Comparison of ENCODE assay signal across 33 cellular contexts in genomic region chr3:44070841-44071240, GRCh38.
"Had no signal": no experiment of that assay in that cellular context is flagged by ENCODE, and none has a peak within 500 bp of the region (broad histone marks: within the 10 kb centered on the region; RNA-seq: fewer than 3 reads in every experiment).

No MANE protein-coding gene starts in this region.

- H3K4me1 Mint-ChIP-seq: activated B cell treated with CpG ODN at 0.5 μM for 24 hours; activated CD4-positive, alpha-beta T cell treated with anti-CD3 and anti-CD28 coated beads, Interleukin-2, amount 10 ng/mL, durations not matched to agents 24 days and 14 days; activated naive CD8-positive, alpha-beta T cell treated with anti-CD3 and anti-CD28 coated beads for 36 hours; activated T-helper 17 cell treated with anti-CD3 and anti-CD28 coated beads, Interleukin-2, amount 50 U/mL, for 72 hours had no signal

- ATAC-seq: activated CD8-positive, alpha-beta T cell treated with anti-CD3 and anti-CD28 coated beads for 36 hours; activated naive CD4-positive, alpha-beta T cell treated with anti-CD3 and anti-CD28 coated beads, Interleukin-2, amount 50 U/mL, for 72 hours; activated T-cell treated with anti-CD3 and anti-CD28 coated beads, Interleukin-2, amount 50 U/mL, for 4 hours; activated T-cell treated with anti-CD3 and anti-CD28 coated beads, Interleukin-2, amount 50 U/mL, for 72 hours; activated T-helper 17 cell treated with anti-CD3 and anti-CD28 coated beads, Interleukin-2, amount 50 U/mL, for 72 hours had no signal

- DNase-seq: activated B cell treated with CpG ODN at 0.5 μM for 24 hours; activated CD4-positive, alpha-beta memory T cell treated with anti-CD3 and anti-CD28 coated beads for 36 hours; activated CD4-positive, alpha-beta T cell treated with anti-CD3 and anti-CD28 coated beads for 4 hours; activated CD4-positive, alpha-beta T cell treated with anti-CD3 and anti-CD28 coated beads, Interleukin-2, amount 10 ng/mL, durations not matched to agents 24 days and 14 days; activated CD4-positive, alpha-beta T cell treated with anti-CD3 and anti-CD28 coated beads, Interleukin-2, amount 50 U/mL, for 1 hour; activated CD4-positive, alpha-beta T cell treated with anti-CD3 and anti-CD28 coated beads, Interleukin-2, amount 50 U/mL, for 4 hours; activated CD4-positive, CD25-positive, alpha-beta regulatory T cell treated with anti-CD3 and anti-CD28 coated beads, Interleukin-2, amount 50 U/mL, for 72 hours; activated CD8-positive, alpha-beta memory T cell treated with anti-CD3 and anti-CD28 coated beads, Interleukin-2, amount 50 U/mL, for 4 hours; activated CD8-positive, alpha-beta T cell treated with anti-CD3 and anti-CD28 coated beads for 36 hours; activated effector memory CD4-positive, alpha-beta T cell treated with anti-CD3 and anti-CD28 coated beads, Interleukin-2, amount 50 U/mL, for 16 hours; activated gamma-delta T cell treated with Interleukin-2 at 50 U/mL for 16 hours; activated naive CD4-positive, alpha-beta T cell; activated naive CD4-positive, alpha-beta T cell treated with anti-CD3 and anti-CD28 coated beads for 36 hours; activated naive CD4-positive, alpha-beta T cell treated with anti-CD3 and anti-CD28 coated beads, Interleukin-2, amount 50 U/mL, for 16 hours; activated naive CD8-positive, alpha-beta T cell treated with anti-CD3 and anti-CD28 coated beads for 36 hours; activated T-cell treated with anti-CD3 and anti-CD28 coated beads for 4 hours; activated T-cell treated with anti-CD3 and anti-CD28 coated beads, Interleukin-2, amount 50 U/mL, for 1 hour; activated T-cell treated with anti-CD3 and anti-CD28 coated beads, Interleukin-2, amount 50 U/mL, for 4 hours; activated T-cell treated with anti-CD3 and anti-CD28 coated beads, Interleukin-2, amount 50 U/mL, for 72 hours; adrenal gland; amniotic stem cell; anterior cingulate cortex; central memory CD4-positive, alpha-beta T cell; SW 1271; T-helper 1 cell; T-helper 2 cell; T-helper 9 cell had no signal

- H3K9me3 Mint-ChIP-seq: activated B cell treated with CpG ODN at 0.5 μM for 24 hours; activated CD4-positive, alpha-beta memory T cell treated with anti-CD3 and anti-CD28 coated beads for 36 hours; activated CD4-positive, alpha-beta T cell treated with anti-CD3 and anti-CD28 coated beads, Interleukin-2, amount 10 ng/mL, durations not matched to agents 24 days and 14 days; activated CD8-positive, alpha-beta T cell treated with anti-CD3 and anti-CD28 coated beads for 36 hours; activated naive CD4-positive, alpha-beta T cell treated with anti-CD3 and anti-CD28 coated beads for 36 hours; activated naive CD4-positive, alpha-beta T cell treated with anti-CD3 and anti-CD28 coated beads, Interleukin-2, amount 50 U/mL, for 72 hours; activated naive CD8-positive, alpha-beta T cell treated with anti-CD3 and anti-CD28 coated beads for 36 hours; activated T-cell treated with anti-CD3 and anti-CD28 coated beads, Interleukin-2, amount 50 U/mL, for 4 hours; activated T-cell treated with anti-CD3 and anti-CD28 coated beads, Interleukin-2, amount 50 U/mL, for 72 hours; activated T-helper 1 cell treated with anti-CD3 and anti-CD28 coated beads, Interleukin-12 subunit alpha, Interleukin-12 subunit beta, Interleukin-2, Interleukin-4 antibody, amounts not matched to agents 30 ng/mL and 10 ng/mL and 1 ng/mL, durations not matched to agents 14 hours and 24 hours and 36 hours; activated T-helper 17 cell treated with anti-CD3 and anti-CD28 coated beads, Interleukin-2, amount 50 U/mL, for 72 hours; brain; T-helper 1 cell treated with Interleukin-12 subunit alpha and Interleukin-12 subunit beta and Interleukin-4 antibody, amounts not matched to agents 30 μg/mL and 1 μg/mL, for 36 hours; T-helper 2 cell treated with Interferon-gamma antibody and Interleukin-4, amounts not matched to agents 5 μg/mL and 100 μg/mL, for 36 hours had no signal

- H3K27ac Mint-ChIP-seq: activated B cell treated with CpG ODN at 0.5 μM for 24 hours; activated CD4-positive, alpha-beta memory T cell treated with anti-CD3 and anti-CD28 coated beads for 36 hours; activated CD4-positive, alpha-beta T cell treated with anti-CD3 and anti-CD28 coated beads, Interleukin-2, amount 10 ng/mL, durations not matched to agents 24 days and 14 days; activated CD8-positive, alpha-beta T cell treated with anti-CD3 and anti-CD28 coated beads for 36 hours; activated naive CD4-positive, alpha-beta T cell treated with anti-CD3 and anti-CD28 coated beads for 36 hours; activated naive CD4-positive, alpha-beta T cell treated with anti-CD3 and anti-CD28 coated beads, Interleukin-2, amount 50 U/mL, for 72 hours; activated naive CD8-positive, alpha-beta T cell treated with anti-CD3 and anti-CD28 coated beads for 36 hours; activated T-cell treated with anti-CD3 and anti-CD28 coated beads, Interleukin-2, amount 50 U/mL, for 72 hours; activated T-helper 1 cell treated with anti-CD3 and anti-CD28 coated beads, Interleukin-12 subunit alpha, Interleukin-12 subunit beta, Interleukin-2, Interleukin-4 antibody, amounts not matched to agents 30 ng/mL and 10 ng/mL and 1 ng/mL, durations not matched to agents 14 hours and 24 hours and 36 hours; activated T-helper 17 cell treated with anti-CD3 and anti-CD28 coated beads, Interleukin-2, amount 50 U/mL, for 72 hours; T-helper 1 cell treated with Interleukin-12 subunit alpha and Interleukin-12 subunit beta and Interleukin-4 antibody, amounts not matched to agents 30 μg/mL and 1 μg/mL, for 36 hours; T-helper 2 cell treated with Interferon-gamma antibody and Interleukin-4, amounts not matched to agents 5 μg/mL and 100 μg/mL, for 36 hours had no signal

- H3K27me3 Mint-ChIP-seq: activated B cell treated with CpG ODN at 0.5 μM for 24 hours had no signal

- H3K36me3 Mint-ChIP-seq: activated CD4-positive, alpha-beta memory T cell treated with anti-CD3 and anti-CD28 coated beads for 36 hours; activated naive CD4-positive, alpha-beta T cell treated with anti-CD3 and anti-CD28 coated beads, Interleukin-2, amount 50 U/mL, for 72 hours; activated naive CD8-positive, alpha-beta T cell treated with anti-CD3 and anti-CD28 coated beads for 36 hours; brain had no signal

- H3K4me3 Mint-ChIP-seq: activated B cell treated with CpG ODN at 0.5 μM for 24 hours; activated CD4-positive, alpha-beta memory T cell treated with anti-CD3 and anti-CD28 coated beads for 36 hours; activated CD4-positive, alpha-beta T cell treated with anti-CD3 and anti-CD28 coated beads, Interleukin-2, amount 10 ng/mL, durations not matched to agents 24 days and 14 days; activated CD8-positive, alpha-beta T cell treated with anti-CD3 and anti-CD28 coated beads for 36 hours; activated naive CD4-positive, alpha-beta T cell treated with anti-CD3 and anti-CD28 coated beads for 36 hours; activated naive CD8-positive, alpha-beta T cell treated with anti-CD3 and anti-CD28 coated beads for 36 hours; activated T-cell treated with anti-CD3 and anti-CD28 coated beads, Interleukin-2, amount 50 U/mL, for 4 hours; activated T-cell treated with anti-CD3 and anti-CD28 coated beads, Interleukin-2, amount 50 U/mL, for 72 hours; activated T-helper 1 cell treated with anti-CD3 and anti-CD28 coated beads, Interleukin-12 subunit alpha, Interleukin-12 subunit beta, Interleukin-2, Interleukin-4 antibody, amounts not matched to agents 30 ng/mL and 10 ng/mL and 1 ng/mL, durations not matched to agents 14 hours and 24 hours and 36 hours; activated T-helper 17 cell treated with anti-CD3 and anti-CD28 coated beads, Interleukin-2, amount 50 U/mL, for 72 hours; brain; T-helper 1 cell treated with Interleukin-12 subunit alpha and Interleukin-12 subunit beta and Interleukin-4 antibody, amounts not matched to agents 30 μg/mL and 1 μg/mL, for 36 hours; T-helper 2 cell treated with Interferon-gamma antibody and Interleukin-4, amounts not matched to agents 5 μg/mL and 100 μg/mL, for 36 hours had no signal
